ENCODE assay signal across 16 cellular contexts in the genomic region with DNA sequence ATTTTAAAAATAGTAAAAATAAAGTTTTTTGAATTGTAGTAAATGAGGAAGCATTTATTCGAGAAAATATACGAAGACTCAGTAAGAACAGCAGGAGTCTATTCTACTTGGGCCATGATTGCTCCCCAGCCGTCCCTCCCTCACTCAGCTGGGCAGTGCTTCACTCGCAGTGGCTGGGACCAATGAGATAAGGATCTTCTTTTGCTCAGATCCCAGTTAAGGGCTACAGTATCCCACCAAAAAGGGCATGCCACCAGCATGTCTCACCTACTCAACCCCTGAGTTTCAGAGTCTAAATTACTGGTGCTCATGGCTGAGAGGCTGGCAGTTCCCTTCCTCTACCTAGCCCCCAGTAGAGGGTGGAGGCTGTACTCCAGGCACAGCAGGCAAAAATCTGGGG.
DNase-seq lines count a peak whose midpoint lies in the region; ATAC-seq and TF ChIP-seq lines count a peak whose summit lies in the region.
"Had no signal": no experiment of that assay in that cellular context is flagged by ENCODE, and none has a peak within 500 bp of the region (broad histone marks: within the 10 kb centered on the region; RNA-seq: fewer than 3 reads in every experiment).

No MANE protein-coding gene starts in this region.

- H3F3A ChIP-seq in SK-N-SH (replicated peaks; ENCODE audit: insufficient read depth) (no peaks in the 10 kb centered on the region), neural cell (ENCODE audit: insufficient read depth, low read length, poor library complexity, severe bottlenecking) (no peaks in the 10 kb centered on the region)

- H3K9me3 ChIP-seq in SK-N-SH, result no peaks in the 10 kb centered on the region
- no peaks in the 10 kb centered on the region for H3K9me3 ChIP-seq in WERI-Rb-1 (ENCODE audit: severe bottlenecking)
- no peaks in the 10 kb centered on the region for H3K9me3 ChIP-seq in neural cell (ENCODE audit: low read length)
- H3K9me3 ChIP-seq: A549, BE2C had no signal

- H3K4me2 ChIP-seq in SK-N-SH (no peak overlapping the region), neural cell (ENCODE audit: low read length) (no peak overlapping the region)
- H3K4me2 ChIP-seq: A549 had no signal

- H3K9ac ChIP-seq in SK-N-SH (no peak overlapping the region), neural cell (ENCODE audit: low read length) (no peak overlapping the region)

- POLR2A ChIA-PET in SK-N-SH (lab: Yijun Ruan, JAX), result interaction anchor here (1.1 to 1.2 kb wide), 2 partner anchors 14 to 19 kb away, joined by 4 read pairs; no protein-coding TSS in a partner anchor

- no peak for TF ChIP-seq CTCF in SK-N-SH (IDR thresholded peaks at IDR 0.05)
- no peak for TF ChIP-seq CTCF in WERI-Rb-1 (IDR thresholded peaks at IDR 0.05; ENCODE audit: low read depth, low read length)
- no peak for TF ChIP-seq CTCF in neural cell (IDR thresholded peaks at IDR 0.05; ENCODE audit: poor library complexity, severe bottlenecking)

- no peaks in the 10 kb centered on the region for H3K27me3 ChIP-seq in SK-N-SH (ENCODE audit: insufficient read depth)
- no peaks in the 10 kb centered on the region for H3K27me3 ChIP-seq in WERI-Rb-1 (ENCODE audit: insufficient read depth, low read depth, severe bottlenecking)
- no peaks in the 10 kb centered on the region for H3K27me3 ChIP-seq in neural cell (ENCODE audit: insufficient read depth, low read depth, low read length)
- H3K27me3 ChIP-seq: BE2C had no signal

- ATAC-seq in SK-N-SH treated with all-trans-retinoic acid at 6 μM for 48 hours (no peak), GM18907 (IDR thresholded peaks at IDR 0.05; ENCODE audit: unreplicated experiment) (no peak)
- ATAC-seq: A549, HepG2 had no signal

- CTCF ChIA-PET in SK-N-SH (lab: Yijun Ruan, JAX), result interaction anchor here (0.9 to 1.6 kb wide), 4 partner anchors 8 to 732 kb away, joined by 3 to 12 read pairs (median 4); no protein-coding TSS in a partner anchor

- H4K20me1 ChIP-seq in SK-N-SH (ENCODE audit: insufficient read depth) (no peaks in the 10 kb centered on the region), neural cell (ENCODE audit: insufficient read depth) (no peaks in the 10 kb centered on the region)

- H3K27ac ChIP-seq in SK-N-SH (ENCODE audit: low read depth in 2 of 2, low read length in 1 of 2) (peak overlapping the region in 1 of 2 experiments; percentile 92; a peak in 2 of 4 replicates), WERI-Rb-1 (peak overlapping the region; percentile 78), neural cell (ENCODE audit: low read length) (peak overlapping the region; percentile 22)
- H3K27ac ChIP-seq: A549, C4-2B had no signal

- H3K9me2 ChIP-seq in SK-N-SH (no peaks in the 10 kb centered on the region), neural cell (ENCODE audit: insufficient read depth, low read length) (no peaks in the 10 kb centered on the region)

- 11% methylated on average over 4 of the region's 4 CpGs for WGBS in SK-N-SH (ENCODE audit: low lambda C conversion rate)

- H2AFZ ChIP-seq in SK-N-SH (ENCODE audit: low read depth), result no peak overlapping the region
- H2AFZ ChIP-seq in neural cell (ENCODE audit: low read depth, low read length), result no peak overlapping the region

- H3K36me3 ChIP-seq in SK-N-SH (replicated peaks in 1 of 2; ENCODE audit: control insufficient read depth in 1 of 2, insufficient read depth in 2 of 2, low read length in 1 of 2) (peaks cover 0 to 2% of the 10 kb centered on the region in 2 experiments), WERI-Rb-1 (no peaks in the 10 kb centered on the region), neural cell (ENCODE audit: insufficient read depth, low read length) (no peaks in the 10 kb centered on the region)
- H3K36me3 ChIP-seq: BE2C had no signal

- H3K79me2 ChIP-seq in SK-N-SH (ENCODE audit: insufficient read depth), result no peaks in the 10 kb centered on the region
- no peaks in the 10 kb centered on the region for H3K79me2 ChIP-seq in neural cell (replicated peaks; ENCODE audit: insufficient read depth, low read length)

- no peak overlapping the region for H3K4me3 ChIP-seq in SK-N-SH (ENCODE audit: low read depth in 2 of 2, low read length in 1 of 2)
- no peak overlapping the region for H3K4me3 ChIP-seq in WERI-Rb-1 (ENCODE audit: low read depth, low read length)
- H3K4me3 ChIP-seq in neural cell (ENCODE audit: low read length), result no peak overlapping the region
- H3K4me3 ChIP-seq: A549 had no signal

- H3K4me1 ChIP-seq in SK-N-SH (ENCODE audit: control insufficient read depth in 1 of 2, insufficient read depth in 2 of 2, low read depth in 1 of 2, low read length in 1 of 2), result peaks cover 0 to 11% of the 10 kb centered on the region in 2 experiments; a peak in 2 of 4 replicates
- H3K4me1 ChIP-seq: A549, BE2C had no signal

- TF ChIP-seq EP300 in SK-N-SH (IDR thresholded peaks at IDR 0.05; ENCODE audit: borderline replicate concordance in 1 of 2, low read depth in 1 of 2, low read length in 1 of 2) (no peak), neural cell (conservative IDR thresholded peaks at IDR 0.05; ENCODE audit: poor library complexity, severe bottlenecking) (no peak)

- no peak for TF ChIP-seq RAD21 in SK-N-SH (IDR thresholded peaks at IDR 0.05; ENCODE audit: low read length)
- TF ChIP-seq RAD21 in neural cell (conservative IDR thresholded peaks at IDR 0.05), result no peak

- DNase-seq in SK-N-SH, result peak; percentile 24
- DNase-seq in WERI-Rb-1, result no peak
- DNase-seq in GF-D8 (lab: John Stamatoyannopoulos, UW), result no peak
- DNase-seq: BE2C; CD4-positive, alpha-beta memory T cell; DMS79 treated with DMSO at 0.1 percent for 48 hours; EL; GOT3; HCEC 1CT; HFFc6 had no signal

TF ChIP-seq in SK-N-SH, 30 proteins besides CTCF, POLR2A, EP300 and RAD21:
- no peak for TF ChIP-seq MXI1 (IDR thresholded peaks at IDR 0.05; ENCODE audit: low read depth, low read length)
- TF ChIP-seq GATA2 (CRISPR knock-in tag; IDR thresholded peaks at IDR 0.05), result peak; percentile 24; the same call in 1 of the 2 replicates
TF ChIP-seq in SK-N-SH: peak in this region for 1.

TF ChIP-seq in SK-N-SH treated with all-trans-retinoic acid at 6 μM for 48 hours, 23 proteins besides CTCF, POLR2A, EP300 and RAD21 (continues in another document):
- TF ChIP-seq ZC3H10 (CRISPR knock-in tag; IDR thresholded peaks at IDR 0.05) (no peak), ISL1 (CRISPR knock-in tag; IDR thresholded peaks at IDR 0.05) (no peak), ARNTL (CRISPR knock-in tag; IDR thresholded peaks at IDR 0.05; ENCODE audit: borderline replicate concordance, low read depth) (no peak), ZNF70 (CRISPR knock-in tag; IDR thresholded peaks at IDR 0.05) (no peak), TCF4 (CRISPR knock-in tag; IDR thresholded peaks at IDR 0.05; ENCODE audit: borderline replicate concordance) (no peak)
- TF ChIP-seq, protein P1, sequence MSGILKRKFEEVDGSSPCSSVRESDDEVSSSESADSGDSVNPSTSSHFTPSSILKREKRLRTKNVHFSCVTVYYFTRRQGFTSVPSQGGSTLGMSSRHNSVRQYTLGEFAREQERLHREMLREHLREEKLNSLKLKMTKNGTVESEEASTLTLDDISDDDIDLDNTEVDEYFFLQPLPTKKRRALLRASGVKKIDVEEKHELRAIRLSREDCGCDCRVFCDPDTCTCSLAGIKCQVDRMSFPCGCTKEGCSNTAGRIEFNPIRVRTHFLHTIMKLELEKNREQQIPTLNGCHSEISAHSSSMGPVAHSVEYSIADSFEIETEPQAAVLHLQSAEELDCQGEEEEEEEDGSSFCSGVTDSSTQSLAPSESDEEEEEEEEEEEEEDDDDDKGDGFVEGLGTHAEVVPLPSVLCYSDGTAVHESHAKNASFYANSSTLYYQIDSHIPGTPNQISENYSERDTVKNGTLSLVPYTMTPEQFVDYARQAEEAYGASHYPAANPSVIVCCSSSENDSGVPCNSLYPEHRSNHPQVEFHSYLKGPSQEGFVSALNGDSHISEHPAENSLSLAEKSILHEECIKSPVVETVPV (CRISPR knock-in tag; IDR thresholded peaks at IDR 0.05), result no peak

TF ChIP-seq in neural cell, 6 proteins besides CTCF, POLR2A, EP300 and RAD21:
- no peak for TF ChIP-seq EZH2 (IDR thresholded peaks at IDR 0.05; ENCODE audit: borderline replicate concordance, insufficient read depth, low read length, poor library complexity, severe bottlenecking)
- no peak for TF ChIP-seq TAF1 (IDR thresholded peaks at IDR 0.05; ENCODE audit: low read depth)
- no peak for TF ChIP-seq MXI1 (conservative IDR thresholded peaks at IDR 0.05; ENCODE audit: poor library complexity, severe bottlenecking)
- TF ChIP-seq POLR2AphosphoS5 (IDR thresholded peaks at IDR 0.05), result no peak
- no peak for TF ChIP-seq SMC3 (conservative IDR thresholded peaks at IDR 0.05; ENCODE audit: poor library complexity)
- TF ChIP-seq, protein P2, sequence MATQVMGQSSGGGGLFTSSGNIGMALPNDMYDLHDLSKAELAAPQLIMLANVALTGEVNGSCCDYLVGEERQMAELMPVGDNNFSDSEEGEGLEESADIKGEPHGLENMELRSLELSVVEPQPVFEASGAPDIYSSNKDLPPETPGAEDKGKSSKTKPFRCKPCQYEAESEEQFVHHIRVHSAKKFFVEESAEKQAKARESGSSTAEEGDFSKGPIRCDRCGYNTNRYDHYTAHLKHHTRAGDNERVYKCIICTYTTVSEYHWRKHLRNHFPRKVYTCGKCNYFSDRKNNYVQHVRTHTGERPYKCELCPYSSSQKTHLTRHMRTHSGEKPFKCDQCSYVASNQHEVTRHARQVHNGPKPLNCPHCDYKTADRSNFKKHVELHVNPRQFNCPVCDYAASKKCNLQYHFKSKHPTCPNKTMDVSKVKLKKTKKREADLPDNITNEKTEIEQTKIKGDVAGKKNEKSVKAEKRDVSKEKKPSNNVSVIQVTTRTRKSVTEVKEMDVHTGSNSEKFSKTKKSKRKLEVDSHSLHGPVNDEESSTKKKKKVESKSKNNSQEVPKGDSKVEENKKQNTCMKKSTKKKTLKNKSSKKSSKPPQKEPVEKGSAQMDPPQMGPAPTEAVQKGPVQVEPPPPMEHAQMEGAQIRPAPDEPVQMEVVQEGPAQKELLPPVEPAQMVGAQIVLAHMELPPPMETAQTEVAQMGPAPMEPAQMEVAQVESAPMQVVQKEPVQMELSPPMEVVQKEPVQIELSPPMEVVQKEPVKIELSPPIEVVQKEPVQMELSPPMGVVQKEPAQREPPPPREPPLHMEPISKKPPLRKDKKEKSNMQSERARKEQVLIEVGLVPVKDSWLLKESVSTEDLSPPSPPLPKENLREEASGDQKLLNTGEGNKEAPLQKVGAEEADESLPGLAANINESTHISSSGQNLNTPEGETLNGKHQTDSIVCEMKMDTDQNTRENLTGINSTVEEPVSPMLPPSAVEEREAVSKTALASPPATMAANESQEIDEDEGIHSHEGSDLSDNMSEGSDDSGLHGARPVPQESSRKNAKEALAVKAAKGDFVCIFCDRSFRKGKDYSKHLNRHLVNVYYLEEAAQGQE (IDR thresholded peaks at IDR 0.05; ENCODE audit: borderline replicate concordance), result no peak
